23 cellular contexts compared by ENCODE assay signal in genomic region chr1:175978476-175978875, GRCh38.
A peak's percentile ranks its signal among the peaks of the same experiment; 100 is the strongest.
DNase-seq lines count a peak whose midpoint lies in the region; ATAC-seq and TF ChIP-seq lines count a peak whose summit lies in the region.
"Had no signal": no experiment of that assay in that cellular context is flagged by ENCODE, and none has a peak within 500 bp of the region (broad histone marks: within the 10 kb centered on the region; RNA-seq: fewer than 3 reads in every experiment).

No MANE protein-coding gene starts in this region.

- in situ Hi-C loops in GM23248 (cut with MboI), result no loop called here

- H3K9me2 ChIP-seq in GM23248 (ENCODE audit: insufficient read depth), result no peaks in the 10 kb centered on the region

- TF ChIP-seq CTCF in brain (conservative IDR thresholded peaks at IDR 0.05) (no peak), body of pancreas (IDR thresholded peaks at IDR 0.05) (no peak), chondrocyte (IDR thresholded peaks at IDR 0.05) (no peak)

- no peaks in the 10 kb centered on the region for H3K27me3 ChIP-seq in ACC112 (ENCODE audit: insufficient read depth, low read length)
- no peaks in the 10 kb centered on the region for H3K27me3 ChIP-seq in GM23248 (replicated peaks; ENCODE audit: insufficient read depth)
- no peaks in the 10 kb centered on the region for H3K27me3 ChIP-seq in body of pancreas
- H3K27me3 ChIP-seq: uterus had no signal

- peaks cover 25% of the 10 kb centered on the region for H3K36me3 ChIP-seq in ACC112 (ENCODE audit: insufficient read depth, low read length)
- peaks cover 24% of the 10 kb centered on the region for H3K36me3 ChIP-seq in GM23248 (ENCODE audit: low read depth)
- H3K36me3 ChIP-seq in body of pancreas (replicated peaks in 1 of 2; ENCODE audit: insufficient read depth in 1 of 2, low read depth in 2 of 2), result peaks cover 0 to 4% of the 10 kb centered on the region in 2 donors
- H3K36me3 ChIP-seq: uterus had no signal

- H3K27ac ChIP-seq in ACC112 (ENCODE audit: low read depth, low read length) (peak overlapping the region; percentile 81), GM23248 (0 out of 2 replicates have a peak overlapping the region, but pooled peaks have one; percentile 5), body of pancreas (no peak overlapping the region)
- H3K27ac ChIP-seq: skin epidermis, uterus had no signal

- intact Hi-C loops in body of pancreas (cut with DNase I), result no loop called here

- TF ChIP-seq POLR2A in body of pancreas (IDR thresholded peaks at IDR 0.05), result no peak

- ATAC-seq in body of pancreas, result no peak
- no peak for ATAC-seq in activated CD8-positive, alpha-beta T cell treated with anti-CD3 and anti-CD28 coated beads, Interleukin-2, amount 10 ng/mL, durations not matched to agents 7 days and 5 days
- ATAC-seq: activated CD8-positive, alpha-beta T cell treated with anti-CD3 and anti-CD28 coated beads for 36 hours had no signal

- peak overlapping the region; percentile 18 for H3K4me2 ChIP-seq in GM23248 (ENCODE audit: unreplicated experiment)

- no peak overlapping the region for H3K9ac ChIP-seq in GM23248

- no peak overlapping the region for H2AFZ ChIP-seq in ACC112 (ENCODE audit: low read length, unreplicated experiment)
- no peak overlapping the region for H2AFZ ChIP-seq in GM23248

- CTCF ChIA-PET in activated CD8-positive, alpha-beta T cell treated with anti-CD3 and anti-CD28 coated beads, Interleukin-2, amount 10 ng/mL, durations not matched to agents 7 days and 5 days (lab: Charles Lee), result no interaction called here

- peaks cover 10% of the 10 kb centered on the region; the same call in 1 of the 2 replicates for H3F3A ChIP-seq in GM23248 (ENCODE audit: insufficient read depth)

- H3K36me3 Mint-ChIP-seq in brain, result peaks cover 46% of the 10 kb centered on the region
- H3K36me3 Mint-ChIP-seq in activated CD8-positive, alpha-beta T cell treated with anti-CD3 and anti-CD28 coated beads, Interleukin-2, amount 10 ng/mL, durations not matched to agents 7 days and 5 days (ENCODE audit: low read depth), result peaks cover 39% of the 10 kb centered on the region
- H3K36me3 Mint-ChIP-seq in chondrocyte (ENCODE audit: low read depth), result peaks cover 25% of the 10 kb centered on the region

- H3K4me3 ChIP-seq in ACC112 (ENCODE audit: low read depth, low read length) (0 out of 2 replicates have a peak overlapping the region, but pooled peaks have one; percentile 9), GM23248 (no peak overlapping the region), body of pancreas (no peak overlapping the region)
- H3K4me3 ChIP-seq: skin epidermis, uterus had no signal

- POLR2A ChIA-PET in activated CD8-positive, alpha-beta T cell treated with anti-CD3 and anti-CD28 coated beads, Interleukin-2, amount 10 ng/mL, durations not matched to agents 7 days and 5 days (lab: Charles Lee), result no interaction called here

- H3K9me3 Mint-ChIP-seq in brain, result peaks cover 20 to 32% (median 26%) of the 10 kb centered on the region in 5 experiments
- peaks cover 10% of the 10 kb centered on the region for H3K9me3 Mint-ChIP-seq in activated CD8-positive, alpha-beta T cell treated with anti-CD3 and anti-CD28 coated beads, Interleukin-2, amount 10 ng/mL, durations not matched to agents 7 days and 5 days (ENCODE audit: insufficient read depth)
- peaks cover 22% of the 10 kb centered on the region for H3K9me3 Mint-ChIP-seq in chondrocyte (ENCODE audit: low read depth)

- 92 to 95% methylated on average over 1 of the region's 1 CpG for WGBS in GM23248 (ENCODE audit: low coverage in 1 of 2, low lambda C conversion rate in 2 of 2, missing lambda C conversion rate in 2 of 2), 2 experiments
- WGBS in body of pancreas, 2 donors, result 97 to 100% methylated on average over 1 of the region's 1 CpG

- DNase-seq in GM23248 (peak; percentile 12), medulla oblongata (ENCODE audit: extremely low spot score) (peak; percentile 35), body of pancreas (no peak), chondrocyte (ENCODE audit: low spot score) (no peak), anterior cingulate cortex (lab: John Stamatoyannopoulos, UW) (no peak)
- no peak for DNase-seq in activated CD8-positive, alpha-beta T cell treated with anti-CD3 and anti-CD28 coated beads, Interleukin-2, amount 10 ng/mL, durations not matched to agents 7 days and 5 days
- DNase-seq: activated B cell treated with CpG ODN at 0.5 μM for 24 hours; activated CD8-positive, alpha-beta T cell treated with anti-CD3 and anti-CD28 coated beads for 36 hours; amniotic stem cell; Calu3; cortex of kidney; Karpas-422; NCI-H2171; OCI-M1; posterior cingulate gyrus; SIG-M5; stimulated activated CD4-positive, alpha-beta T cell treated with anti-CD3 and anti-CD28 coated beads, Interleukin-2, amount 100 ng/mL, for 48 hours; uterus had no signal

- H3K4me1 ChIP-seq in ACC112 (ENCODE audit: control insufficient read depth, insufficient read depth, low read length, unreplicated experiment) (peaks cover 30% of the 10 kb centered on the region), GM23248 (ENCODE audit: insufficient read depth) (peaks cover 38% of the 10 kb centered on the region), body of pancreas (no peaks in the 10 kb centered on the region)
- H3K4me1 ChIP-seq: uterus had no signal

- H3K27ac Mint-ChIP-seq in brain (peak overlapping the region in 3 of 5 experiments; percentile 5 to 22 (median 18)), chondrocyte (ENCODE audit: unreplicated experiment) (no peak overlapping the region)
- H3K27ac Mint-ChIP-seq in activated CD8-positive, alpha-beta T cell treated with anti-CD3 and anti-CD28 coated beads, Interleukin-2, amount 10 ng/mL, durations not matched to agents 7 days and 5 days, result no peak overlapping the region
- H3K27ac Mint-ChIP-seq: activated B cell treated with CpG ODN at 0.5 μM for 24 hours; activated CD8-positive, alpha-beta T cell treated with anti-CD3 and anti-CD28 coated beads for 36 hours; activated T-helper 1 cell treated with anti-CD3 and anti-CD28 coated beads, Interleukin-12 subunit alpha, Interleukin-12 subunit beta, Interleukin-2, Interleukin-4 antibody, amounts not matched to agents 30 ng/mL and 10 ng/mL and 1 ng/mL, durations not matched to agents 14 hours and 24 hours and 36 hours; T-helper 1 cell treated with Interleukin-12 subunit alpha and Interleukin-12 subunit beta and Interleukin-4 antibody, amounts not matched to agents 30 μg/mL and 1 μg/mL, for 36 hours had no signal

- H3K4me3 Mint-ChIP-seq in brain (no peak overlapping the region), chondrocyte (ENCODE audit: unreplicated experiment) (no peak overlapping the region)
- no peak overlapping the region for H3K4me3 Mint-ChIP-seq in activated CD8-positive, alpha-beta T cell treated with anti-CD3 and anti-CD28 coated beads, Interleukin-2, amount 10 ng/mL, durations not matched to agents 7 days and 5 days
- H3K4me3 Mint-ChIP-seq: activated B cell treated with CpG ODN at 0.5 μM for 24 hours; activated CD8-positive, alpha-beta T cell treated with anti-CD3 and anti-CD28 coated beads for 36 hours; activated T-helper 1 cell treated with anti-CD3 and anti-CD28 coated beads, Interleukin-12 subunit alpha, Interleukin-12 subunit beta, Interleukin-2, Interleukin-4 antibody, amounts not matched to agents 30 ng/mL and 10 ng/mL and 1 ng/mL, durations not matched to agents 14 hours and 24 hours and 36 hours; T-helper 1 cell treated with Interleukin-12 subunit alpha and Interleukin-12 subunit beta and Interleukin-4 antibody, amounts not matched to agents 30 μg/mL and 1 μg/mL, for 36 hours had no signal

- H3K4me1 Mint-ChIP-seq in brain, result peaks cover 20% of the 10 kb centered on the region
- H3K4me1 Mint-ChIP-seq in activated CD8-positive, alpha-beta T cell treated with anti-CD3 and anti-CD28 coated beads, Interleukin-2, amount 10 ng/mL, durations not matched to agents 7 days and 5 days (ENCODE audit: low read depth), result no peaks in the 10 kb centered on the region
- H3K4me1 Mint-ChIP-seq in chondrocyte (ENCODE audit: low read depth), result peaks cover 18% of the 10 kb centered on the region
- H3K4me1 Mint-ChIP-seq: activated B cell treated with CpG ODN at 0.5 μM for 24 hours had no signal

- no peaks in the 10 kb centered on the region for H3K9me3 ChIP-seq in GM23248 (ENCODE audit: low read depth)
- H3K9me3 ChIP-seq in body of pancreas, result peaks cover 0 to 4% (median 0%) of the 10 kb centered on the region in 3 donors

- no peaks in the 10 kb centered on the region for H3K79me2 ChIP-seq in ACC112 (ENCODE audit: control insufficient read depth, insufficient read depth, low read length, unreplicated experiment)
- H3K79me2 ChIP-seq in GM23248 (ENCODE audit: insufficient read depth), result peaks cover 10% of the 10 kb centered on the region

- no peaks in the 10 kb centered on the region for H4K20me1 ChIP-seq in GM23248 (ENCODE audit: insufficient read depth)

- H3K27me3 Mint-ChIP-seq in brain (no peaks in the 10 kb centered on the region), chondrocyte (ENCODE audit: low read depth) (no peaks in the 10 kb centered on the region)
- H3K27me3 Mint-ChIP-seq in activated CD8-positive, alpha-beta T cell treated with anti-CD3 and anti-CD28 coated beads, Interleukin-2, amount 10 ng/mL, durations not matched to agents 7 days and 5 days (ENCODE audit: low read depth), result no peaks in the 10 kb centered on the region
- H3K27me3 Mint-ChIP-seq: activated B cell treated with CpG ODN at 0.5 μM for 24 hours; activated CD8-positive, alpha-beta T cell treated with anti-CD3 and anti-CD28 coated beads for 36 hours had no signal

Comparison
In these comparisons a context has a peak if more than half of its experiments do, and no peak if none do; other contexts are left out.
1. H3K27ac ChIP-seq: peak in ACC112 (single experiment) and GM23248 (single experiment); none in body of pancreas (0 of 4).
2. DNase-seq: peak in GM23248 (single experiment) and medulla oblongata (single experiment); none in body of pancreas (0 of 4), activated CD8-positive, alpha-beta T cell treated with anti-CD3 and anti-CD28 coated beads, Interleukin-2, amount 10 ng/mL, durations not matched to agents 7 days and 5 days (single experiment), chondrocyte (single experiment) and anterior cingulate cortex (0 of 58).
3. H3K27ac Mint-ChIP-seq: peak in brain (3 of 5); none in activated CD8-positive, alpha-beta T cell treated with anti-CD3 and anti-CD28 coated beads, Interleukin-2, amount 10 ng/mL, durations not matched to agents 7 days and 5 days (single experiment) and chondrocyte (single experiment).